Comparison of ENCODE assay signal across 8 cellular contexts in genomic region chrX:13669755-13670154, GRCh38. TPM values are rescaled to one million over a fixed set of nuclear protein-coding genes. Genes with fewer than 3 reads are reported as not detected.
DNase-seq lines count a peak whose midpoint lies in the region; ATAC-seq and TF ChIP-seq lines count a peak whose summit lies in the region.
"Not testable (repeated sequence)": the region's sequence is repeated elsewhere in the genome, so short reads cannot be mapped to it uniquely, and the experiment has no call there.

No MANE protein-coding gene starts in this region.

- ATAC-seq in CD4-positive, alpha-beta T cell (ENCODE audit: poor library complexity) = not testable (repeated sequence)

- WGBS in liver = 90% methylated on average over 8 of the region's 8 CpGs
- no CpG with 5 or more reads among the region's 8 CpGs for WGBS in trophoblast cell (ENCODE audit: extremely low coverage, insufficient coverage, insufficient read length)
- 90% methylated on average over 8 of the region's 8 CpGs for WGBS in suprapubic skin

- H3K9me3 ChIP-seq in CD4-positive, alpha-beta T cell (ENCODE audit: control insufficient read depth, low read length); Karpas-422 (ENCODE audit: low read length); endocrine pancreas (ENCODE audit: control insufficient read depth, low read length); liver (ENCODE audit: control insufficient read depth in 4 of 4, low read length in 3 of 4); trophoblast cell (ENCODE audit: insufficient read depth, low read depth, low read length); suprapubic skin: not testable (repeated sequence)

- H3K27me3 ChIP-seq in CD4-positive, alpha-beta T cell (ENCODE audit: control insufficient read depth, insufficient read depth, low read length); Karpas-422 (ENCODE audit: low read length); endocrine pancreas (ENCODE audit: control insufficient read depth, insufficient read depth, low read length); liver (ENCODE audit: control insufficient read depth in 4 of 4, insufficient read depth in 4 of 4, low read length in 3 of 4); trophoblast cell (ENCODE audit: insufficient read depth, low read length); suprapubic skin: not testable (repeated sequence)

- not testable (repeated sequence) for H3K4me3 Mint-ChIP-seq in CD4-positive, alpha-beta T cell; activated CD4-positive, alpha-beta T cell treated with anti-CD3 and anti-CD28 coated beads, Interleukin-2, amount 10 ng/mL, durations not matched to agents 7 days and 5 days
- peak overlapping the region; percentile 18 for H3K4me3 Mint-ChIP-seq in activated naive CD8-positive, alpha-beta T cell treated with anti-CD3 and anti-CD28 coated beads for 36 hours

- not testable (repeated sequence) for H4K8ac ChIP-seq in trophoblast cell (ENCODE audit: low read depth, low read length)

- H2BK5ac ChIP-seq in trophoblast cell (ENCODE audit: low read depth, low read length, poor library complexity) = peak overlapping the region; percentile 56

- DNase-seq in CD4-positive, alpha-beta T cell; Karpas-422; activated CD4-positive, alpha-beta T cell treated with anti-CD3 and anti-CD28 coated beads, Interleukin-2, amount 10 ng/mL, durations not matched to agents 7 days and 5 days; activated naive CD8-positive, alpha-beta T cell treated with anti-CD3 and anti-CD28 coated beads for 36 hours; trophoblast cell; suprapubic skin (ENCODE audit: low spot score in 2 of 2): not testable (repeated sequence)

- not testable (repeated sequence) for H3K9me3 Mint-ChIP-seq in CD4-positive, alpha-beta T cell; activated CD4-positive, alpha-beta T cell treated with anti-CD3 and anti-CD28 coated beads, Interleukin-2, amount 10 ng/mL, durations not matched to agents 7 days and 5 days; activated naive CD8-positive, alpha-beta T cell treated with anti-CD3 and anti-CD28 coated beads for 36 hours

- TF ChIP-seq POLR2A in suprapubic skin (IDR thresholded peaks at IDR 0.05) = not testable (repeated sequence)

- H3K79me2 ChIP-seq in Karpas-422 (ENCODE audit: low read length); trophoblast cell (ENCODE audit: control insufficient read depth, insufficient read depth, low read length, poor library complexity): not testable (repeated sequence)

- not testable (repeated sequence) for H3K4ac ChIP-seq in trophoblast cell (ENCODE audit: low read depth, low read length)

- H3K4me3 ChIP-seq in Karpas-422 (ENCODE audit: low read length); liver (ENCODE audit: low read depth in 1 of 3, low read length in 3 of 3); trophoblast cell (ENCODE audit: low read depth, low read length); suprapubic skin: not testable (repeated sequence)
- H3K4me3 ChIP-seq in endocrine pancreas (ENCODE audit: control insufficient read depth, insufficient read depth, low read length) = peak overlapping the region; percentile 49

- peak overlapping the region; percentile 78 for H3K27ac Mint-ChIP-seq in CD4-positive, alpha-beta T cell
- peak overlapping the region; percentile 74 for H3K27ac Mint-ChIP-seq in activated CD4-positive, alpha-beta T cell treated with anti-CD3 and anti-CD28 coated beads, Interleukin-2, amount 10 ng/mL, durations not matched to agents 7 days and 5 days
- peak overlapping the region; percentile 87 for H3K27ac Mint-ChIP-seq in activated naive CD8-positive, alpha-beta T cell treated with anti-CD3 and anti-CD28 coated beads for 36 hours

- H4K12ac ChIP-seq in trophoblast cell (ENCODE audit: low read depth, low read length) = not testable (repeated sequence)

- not testable (repeated sequence) for H3K27ac ChIP-seq in CD4-positive, alpha-beta T cell (ENCODE audit: low read depth, low read length)
- H3K27ac ChIP-seq in Karpas-422 (ENCODE audit: low read length) (peak overlapping the region; percentile 92), liver (ENCODE audit: low read depth in 1 of 2, low read length in 2 of 2) (peak overlapping the region; percentile 54 to 66), trophoblast cell (ENCODE audit: low read depth, low read length) (peak overlapping the region; percentile 78), suprapubic skin (peak overlapping the region; percentile 41)

- H3K14ac ChIP-seq in trophoblast cell (ENCODE audit: low read length) = not testable (repeated sequence)

- H3K9ac ChIP-seq in Karpas-422 (ENCODE audit: low read length); endocrine pancreas (ENCODE audit: control insufficient read depth, insufficient read depth, low read length); liver (ENCODE audit: low read depth in 1 of 2, low read length in 2 of 2); trophoblast cell (ENCODE audit: low read length): not testable (repeated sequence)

- TF ChIP-seq CTCF in CD4-positive, alpha-beta T cell (IDR thresholded peaks at IDR 0.05); liver (IDR thresholded peaks at IDR 0.05; ENCODE audit: low read depth, low read length, missing input control); suprapubic skin (IDR thresholded peaks at IDR 0.05): not testable (repeated sequence)

- H3K36me3 Mint-ChIP-seq in CD4-positive, alpha-beta T cell (ENCODE audit: low read depth) = peaks cover 25% of the 10 kb centered on the region
- peaks cover 17% of the 10 kb centered on the region for H3K36me3 Mint-ChIP-seq in activated CD4-positive, alpha-beta T cell treated with anti-CD3 and anti-CD28 coated beads, Interleukin-2, amount 10 ng/mL, durations not matched to agents 7 days and 5 days (ENCODE audit: low read depth)
- not testable (repeated sequence) for H3K36me3 Mint-ChIP-seq in activated naive CD8-positive, alpha-beta T cell treated with anti-CD3 and anti-CD28 coated beads for 36 hours

- H4K20me1 ChIP-seq in Karpas-422 (ENCODE audit: insufficient read depth, low read depth, low read length) = not testable (repeated sequence)

- CTCF ChIA-PET in CD4-positive, alpha-beta T cell (lab: Charles Lee) = interaction anchor here (0.8 to 1.6 kb wide), 3 partner anchors 11 to 18 kb away, joined by 3 to 5 read pairs (median 3); no protein-coding TSS in a partner anchor
- CTCF ChIA-PET in activated CD4-positive, alpha-beta T cell treated with anti-CD3 and anti-CD28 coated beads, Interleukin-2, amount 10 ng/mL, durations not matched to agents 7 days and 5 days (lab: Charles Lee) = interaction anchor here (1.4 kb wide), 1 partner anchor 66 kb away, joined by 4 read pairs; no protein-coding TSS in a partner anchor

- TF ChIP-seq EP300 in suprapubic skin (IDR thresholded peaks at IDR 0.05) = not testable (repeated sequence)

- H3K4me1 Mint-ChIP-seq in CD4-positive, alpha-beta T cell (ENCODE audit: low read depth); activated CD4-positive, alpha-beta T cell treated with anti-CD3 and anti-CD28 coated beads, Interleukin-2, amount 10 ng/mL, durations not matched to agents 7 days and 5 days: not testable (repeated sequence)
- peaks cover 15% of the 10 kb centered on the region for H3K4me1 Mint-ChIP-seq in activated naive CD8-positive, alpha-beta T cell treated with anti-CD3 and anti-CD28 coated beads for 36 hours

- H3K4me1 ChIP-seq in Karpas-422 (ENCODE audit: low read length) = peaks cover 67% of the 10 kb centered on the region
- H3K4me1 ChIP-seq in endocrine pancreas (ENCODE audit: control insufficient read depth, insufficient read depth, low read length); liver (ENCODE audit: control insufficient read depth in 4 of 4, insufficient read depth in 4 of 4, low read length in 3 of 4); trophoblast cell (ENCODE audit: control insufficient read depth in 1 of 2, insufficient read depth in 2 of 2, low read length in 2 of 2): not testable (repeated sequence)
- peaks cover 13% of the 10 kb centered on the region for H3K4me1 ChIP-seq in suprapubic skin

- not testable (repeated sequence) for H3K36me3 ChIP-seq in Karpas-422 (ENCODE audit: insufficient read depth, low read length); endocrine pancreas (ENCODE audit: control insufficient read depth, insufficient read depth, low read length); liver (ENCODE audit: control insufficient read depth in 4 of 4, insufficient read depth in 3 of 4, low read depth in 1 of 4, low read length in 3 of 4); trophoblast cell (ENCODE audit: control insufficient read depth in 1 of 2, insufficient read depth in 2 of 2, low read length in 2 of 2); suprapubic skin

- H3K79me1 ChIP-seq in trophoblast cell (ENCODE audit: low read length) = not testable (repeated sequence)

- H3K23ac ChIP-seq in trophoblast cell (ENCODE audit: low read length) = not testable (repeated sequence)

- not testable (repeated sequence) for H3K4me2 ChIP-seq in Karpas-422 (ENCODE audit: low read depth, low read length, poor library complexity, severe bottlenecking); trophoblast cell (ENCODE audit: low read length)

- H4K91ac ChIP-seq in trophoblast cell (ENCODE audit: low read depth, low read length) = peak overlapping the region; percentile 55

- H3K9me2 ChIP-seq in Karpas-422 (replicated peaks; ENCODE audit: insufficient read depth, low read length) = not testable (repeated sequence)

- POLR2A ChIA-PET in CD4-positive, alpha-beta T cell (lab: Charles Lee) = interaction anchor here (0.7 to 1.4 kb wide), 3 partner anchors 16 to 66 kb away, joined by 3 to 6 read pairs (median 3); partner anchors contain the start of gene RAB9A
- POLR2A ChIA-PET in activated CD4-positive, alpha-beta T cell treated with anti-CD3 and anti-CD28 coated beads, Interleukin-2, amount 10 ng/mL, durations not matched to agents 7 days and 5 days (lab: Charles Lee) = not testable (repeated sequence)

- H2BK120ac ChIP-seq in trophoblast cell (ENCODE audit: insufficient read depth, low read length, poor library complexity) = peak overlapping the region; percentile 43

- not testable (repeated sequence) for H2AFZ ChIP-seq in Karpas-422 (ENCODE audit: low read length); trophoblast cell (ENCODE audit: insufficient read depth, low read length, poor library complexity)

- not testable (repeated sequence) for H2BK12ac ChIP-seq in trophoblast cell (ENCODE audit: low read length)

- not testable (repeated sequence) for H3K18ac ChIP-seq in trophoblast cell (ENCODE audit: low read length)

- not testable (repeated sequence) for H3K27me3 Mint-ChIP-seq in CD4-positive, alpha-beta T cell; activated CD4-positive, alpha-beta T cell treated with anti-CD3 and anti-CD28 coated beads, Interleukin-2, amount 10 ng/mL, durations not matched to agents 7 days and 5 days; activated naive CD8-positive, alpha-beta T cell treated with anti-CD3 and anti-CD28 coated beads for 36 hours

- not testable (repeated sequence) for TF ChIP-seq RAD21 in liver (IDR thresholded peaks at IDR 0.05)

- intact Hi-C loops in CD4-positive, alpha-beta T cell (cut with DNase I, micrococcal nuclease) = not testable (repeated sequence)

- H2AK5ac ChIP-seq in trophoblast cell (ENCODE audit: low read length) = not testable (repeated sequence)

RNA-seq across cellular contexts. Expression of gene TCEANC, which starts 16.8 kb away (rescaled TPM):
- 1 to 10 TPM; 6.5 to 8.3 TPM for total RNA-seq in CD4-positive, alpha-beta T cell
- 3.4 and 4.3 TPM in 2 replicates for total RNA-seq in Karpas-422 (2014; rRNA removed; shearing (Covaris generic); ENCODE audit: low replicate concordance)
- total RNA-seq in activated CD4-positive, alpha-beta T cell treated with anti-CD3 and anti-CD28 coated beads, Interleukin-2, amount 10 ng/mL, durations not matched to agents 7 days and 5 days = 1 to 10 TPM; 6.9 to 8.3 TPM
- total RNA-seq in activated naive CD8-positive, alpha-beta T cell treated with anti-CD3 and anti-CD28 coated beads for 36 hours = under 1 TPM; 0.84 to 0.89 TPM
- total RNA-seq in liver = 1 to 10 TPM; 5.7 to 7.7 TPM
- 1 to 10 TPM in 1 of 2 donors, under 1 TPM in 1; 0.73 to 1.5 TPM for polyA plus RNA-seq in liver
- 1.7 and 1.8 TPM in 2 replicates for polyA plus RNA-seq in trophoblast cell (2013)
- 1 to 10 TPM; 1.7 to 4.7 (median 3.2) TPM for total RNA-seq in suprapubic skin

RNA-seq across cellular contexts. Expression of gene RAB9A, which starts 19.2 kb away (rescaled TPM):
- 10 to 100 TPM; 21.4 to 25.2 TPM for total RNA-seq in CD4-positive, alpha-beta T cell
- 56.6 and 59.3 TPM in 2 replicates for total RNA-seq in Karpas-422 (2014; rRNA removed; shearing (Covaris generic); ENCODE audit: low replicate concordance)
- total RNA-seq in activated CD4-positive, alpha-beta T cell treated with anti-CD3 and anti-CD28 coated beads, Interleukin-2, amount 10 ng/mL, durations not matched to agents 7 days and 5 days = 10 to 100 TPM in 1 of 2 experiments, 1 to 10 TPM in 1; 9.1 to 10.9 TPM
- total RNA-seq in activated naive CD8-positive, alpha-beta T cell treated with anti-CD3 and anti-CD28 coated beads for 36 hours = 10 to 100 TPM; 33.8 to 36.4 TPM
- total RNA-seq in liver (10 to 100 TPM in 1 of 2 donors, 1 to 10 TPM in 1; 9.0 to 12.2 TPM), suprapubic skin (10 to 100 TPM; 20.3 to 43.6 (median 32.0) TPM)
- polyA plus RNA-seq in liver = 10 to 100 TPM; 11.8 to 22.9 TPM
- 78.2 and 82.7 TPM in 2 replicates for polyA plus RNA-seq in trophoblast cell (2013)
